3 cellular contexts compared by ENCODE assay signal in the genomic region with DNA sequence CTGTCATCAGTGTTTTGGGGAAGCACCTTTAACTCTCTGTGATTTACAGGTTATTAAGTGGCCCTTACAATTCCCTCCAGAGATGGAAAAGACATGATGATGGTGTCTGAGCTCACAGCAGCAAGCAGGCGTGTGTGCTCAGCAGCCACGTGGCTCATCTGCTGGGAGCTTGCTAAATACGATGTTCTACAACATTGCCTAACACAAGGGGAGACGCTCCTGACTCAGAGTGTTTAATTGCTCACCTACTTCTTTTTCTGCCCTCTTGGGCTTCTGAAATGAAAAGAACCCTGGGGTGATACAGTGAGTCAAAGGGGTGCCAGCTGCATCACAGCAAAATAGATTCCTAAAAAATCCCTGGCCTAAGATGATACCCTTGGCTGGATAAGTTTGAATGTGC. TPM values are rescaled to one million over a fixed set of nuclear protein-coding genes. Genes with fewer than 3 reads are reported as not detected.
"Had no signal": no experiment of that assay in that cellular context is flagged by ENCODE, and none has a peak within 500 bp of the region (broad histone marks: within the 10 kb centered on the region; RNA-seq: fewer than 3 reads in every experiment).

No MANE protein-coding gene starts in this region.

RNA-seq across cellular contexts. Expression of a gene that starts 56.2 kb away (rescaled TPM):
- total RNA-seq: activated CD8-positive, alpha-beta T cell treated with anti-CD3 and anti-CD28 coated beads, Interleukin-2, amount 10 ng/mL, durations not matched to agents 7 days and 5 days; activated T-helper 2 cell treated with anti-CD3 and anti-CD28 coated beads, Interferon-gamma antibody, Interleukin-2, Interleukin-4, amounts not matched to agents 10 μg/mL and 5 μg/mL and 100 μg/mL, durations not matched to agents 14 hours and 24 hours and 36 hours; naive thymus-derived CD4-positive, alpha-beta T cell had no signal
